8 cellular contexts compared by ENCODE assay signal in genomic region chr3:18111702-18112311, GRCh38.
DNase-seq lines count a peak whose midpoint lies in the region; ATAC-seq and TF ChIP-seq lines count a peak whose summit lies in the region.

No MANE protein-coding gene starts in this region.

- no peaks in the 10 kb centered on the region for H3K4me1 ChIP-seq in A673 (ENCODE audit: insufficient read depth, low read length, poor library complexity, severe bottlenecking)

- CTCF ChIA-PET in A673 (lab: Charles Lee): no interaction called here

- DNase-seq in AG08395 (ENCODE audit: low spot score): peak; percentile 44
- DNase-seq in NCI-H1092 treated with DMSO at 0.1 percent for 48 hours (lab: John Stamatoyannopoulos, UW): peak; percentile 19
- peak; percentile 54 for DNase-seq in ecto neural progenitor cell (ENCODE audit: low spot score)
- DNase-seq in NCI-H2171 (lab: John Stamatoyannopoulos, UW): no peak
- no peak for DNase-seq in A673 (ENCODE audit: low spot score)
- no peak for DNase-seq in NCI-H1694 (lab: John Stamatoyannopoulos, UW)

- H3K27ac ChIP-seq in A673 (ENCODE audit: low read depth, low read length, poor library complexity, severe bottlenecking): no peak overlapping the region

- no peaks in the 10 kb centered on the region for H3K36me3 ChIP-seq in A673 (ENCODE audit: insufficient read depth, low read length, poor library complexity, severe bottlenecking)

- no peaks in the 10 kb centered on the region for H3K27me3 ChIP-seq in A673 (replicated peaks; ENCODE audit: insufficient read depth, low read depth, low read length, poor library complexity)

- BruUV-seq in A673 (replicated peaks; lab: Mats Ljungman, UMichigan): no TSS peak

- POLR2A ChIA-PET in A673 (lab: Charles Lee; ENCODE audit: low non-redundant PET): no interaction called here

- ATAC-seq in GM18505 (IDR thresholded peaks at IDR 0.05; ENCODE audit: unreplicated experiment) (peak; percentile 92), HG02642 (IDR thresholded peaks at IDR 0.05; ENCODE audit: poor library complexity, unreplicated experiment) (peak; percentile 89)

- TF ChIP-seq POLR2A in GM18505 (IDR thresholded peaks at IDR 0.05; ENCODE audit: borderline replicate concordance, extremely low read depth, insufficient read depth, insufficient read length): no peak

- intact Hi-C loops in A673 (cut with micrococcal nuclease; ENCODE audit: unreplicated experiment): no loop called here

- no peaks in the 10 kb centered on the region for H3K9me3 ChIP-seq in A673 (ENCODE audit: low read depth, low read length, poor library complexity, severe bottlenecking)

- no peak overlapping the region for H3K4me3 ChIP-seq in A673 (ENCODE audit: low read depth, low read length, poor library complexity, severe bottlenecking)

- no peak for TF ChIP-seq CTCF in A673 (conservative IDR thresholded peaks at IDR 0.05; ENCODE audit: low read depth, low read length)

Comparison
In these comparisons a context has a peak if more than half of its experiments do, and no peak if none do; other contexts are left out.
1. DNase-seq: peak in AG08395 (single experiment), NCI-H1092 treated with DMSO at 0.1 percent for 48 hours (single experiment) and ecto neural progenitor cell (single experiment); none in NCI-H2171 (single experiment), A673 (single experiment) and NCI-H1694 (single experiment).